In genomic region chr6:38639498-38640215, GRCh38 we compare ENCODE assay signal across 8 cellular contexts. TPM values are rescaled to one million over a fixed set of nuclear protein-coding genes. Genes with fewer than 3 reads are reported as not detected.
DNase-seq lines count a peak whose midpoint lies in the region; ATAC-seq and TF ChIP-seq lines count a peak whose summit lies in the region.

Gene BTBD9, minus strand, starts transcription at chr6:38639929.

- H3K36me3 Mint-ChIP-seq in Calu3 (ENCODE audit: insufficient read depth, unreplicated experiment) = peaks cover 20% of the 10 kb centered on the region
- H3K36me3 Mint-ChIP-seq in activated T-cell treated with anti-CD3 and anti-CD28 coated beads, Interleukin-2, amount 50 U/mL, for 4 hours (ENCODE audit: insufficient read depth) = no peaks in the 10 kb centered on the region

- no peaks in the 10 kb centered on the region for H3K36me3 ChIP-seq in PC-3 (ENCODE audit: low read depth, low read length)
- H3K36me3 ChIP-seq in esophagus squamous epithelium = no peaks in the 10 kb centered on the region

- peak within 1 kb of the TSS; percentile 47 for H3K27ac ChIP-seq in PC-3 (ENCODE audit: low read length)
- peak within 1 kb of the TSS; percentile 90 to 93 (median 91) for H3K27ac ChIP-seq in esophagus squamous epithelium

- H3F3A ChIP-seq in PC-3 (ENCODE audit: low read length, unreplicated experiment) = no peaks in the 10 kb centered on the region

- H3K9me3 Mint-ChIP-seq in Calu3 (ENCODE audit: low read depth, unreplicated experiment) = no peaks in the 10 kb centered on the region
- no peaks in the 10 kb centered on the region for H3K9me3 Mint-ChIP-seq in activated T-cell treated with anti-CD3 and anti-CD28 coated beads, Interleukin-2, amount 50 U/mL, for 4 hours

- ATAC-seq in PC-3 = peak; percentile 80
- ATAC-seq in activated T-cell treated with anti-CD3 and anti-CD28 coated beads, Interleukin-2, amount 50 U/mL, for 4 hours = peak; percentile 82 to 83

- no peaks in the 10 kb centered on the region for H4K20me1 ChIP-seq in PC-3 (ENCODE audit: low read length)

- BruUV-seq in Calu3 (replicated peaks; lab: Mats Ljungman, UMichigan) (no TSS peak), PC-3 (replicated peaks; lab: Mats Ljungman, UMichigan) (no TSS peak)

- TF ChIP-seq CTCF in Calu3 (IDR thresholded peaks at IDR 0.05; ENCODE audit: unreplicated experiment) (no peak), GM20000 (IDR thresholded peaks at IDR 0.05; ENCODE audit: extremely low read depth, missing control alignments) (no peak), PC-3 (conservative IDR thresholded peaks at IDR 0.05; ENCODE audit: low read depth, low read length) (no peak), esophagus squamous epithelium (IDR thresholded peaks at IDR 0.05) (peak in 1 of 6 experiments; percentile 4)

- DNase-seq in Calu3 (peak; percentile 83), GM20000 (ENCODE audit: low spot score) (peak; percentile 89), HT-29 (ENCODE audit: low spot score) (peak; percentile 78), PC-3 (peak; percentile 83), esophagus squamous epithelium (lab: John Stamatoyannopoulos, UW) (peak; percentile 30), myocyte (ENCODE audit: low read depth) (peak; percentile 83)
- DNase-seq in activated T-cell treated with anti-CD3 and anti-CD28 coated beads, Interleukin-2, amount 50 U/mL, for 4 hours = peak; percentile 68
- peak; percentile 58 for DNase-seq in stimulated activated CD8-positive, alpha-beta memory T cell treated with anti-CD3 and anti-CD28 coated beads, Interleukin-7, amount 100 ng/mL, for 48 hours (ENCODE audit: extremely low read depth in 1 of 2, low read depth in 1 of 2)

- peak within 1 kb of the TSS; percentile 76 for H3K9ac ChIP-seq in PC-3 (ENCODE audit: low read length)

- CTCF ChIA-PET in Calu3 (lab: Charles Lee) (interaction anchor here (0.6 to 1.0 kb wide), 6 partner anchors 11 to 857 kb away, joined by 3 to 6 read pairs (median 4); no protein-coding TSS in a partner anchor), PC-3 (lab: Charles Lee) (no interaction called here)

- H3K9me2 ChIP-seq in PC-3 (replicated peaks; ENCODE audit: low read length) = no peaks in the 10 kb centered on the region

- H3K27ac Mint-ChIP-seq in Calu3 (ENCODE audit: unreplicated experiment) = peak within 1 kb of the TSS; percentile 68

- H3K27me3 Mint-ChIP-seq in Calu3 (ENCODE audit: unreplicated experiment) = no peaks in the 10 kb centered on the region
- H3K27me3 Mint-ChIP-seq in activated T-cell treated with anti-CD3 and anti-CD28 coated beads, Interleukin-2, amount 50 U/mL, for 4 hours (ENCODE audit: low read depth) = no peaks in the 10 kb centered on the region

- no peaks in the 10 kb centered on the region for H3K9me3 ChIP-seq in PC-3 (ENCODE audit: low read length)
- H3K9me3 ChIP-seq in esophagus squamous epithelium = no peaks in the 10 kb centered on the region

- POLR2A ChIA-PET in PC-3 (lab: Charles Lee; ENCODE audit: unreplicated experiment) = interaction anchor here (0.6 kb wide), 1 partner anchor 614 kb away, joined by 12 read pairs; no protein-coding TSS in a partner anchor

- intact Hi-C loops in Calu3 (cut with micrococcal nuclease; ENCODE audit: unreplicated experiment) = no loop called here
- intact Hi-C loops in PC-3 (cut with micrococcal nuclease) = no loop called here
- intact Hi-C loops in esophagus squamous epithelium (cut with DNase I) = no loop called here

- 0 to 1% methylated on average over 6 to 23 of the region's 82 CpGs for WGBS in esophagus squamous epithelium, 2 donors

- peak within 1 kb of the TSS; percentile 88 for H3K4me2 ChIP-seq in PC-3 (ENCODE audit: low read length)

- TF ChIP-seq POLR2A in esophagus squamous epithelium (IDR thresholded peaks at IDR 0.05) = peak in 2 of 4 donors; percentile 23 to 65

- H3K4me3 ChIP-seq in PC-3 (ENCODE audit: low read length) (peak within 1 kb of the TSS; percentile 86), esophagus squamous epithelium (peak within 1 kb of the TSS; percentile 86 to 97 (median 94))

- peaks cover 39% of the 10 kb centered on the region for H3K4me1 Mint-ChIP-seq in Calu3 (ENCODE audit: low read depth, unreplicated experiment)
- H3K4me1 Mint-ChIP-seq in activated T-cell treated with anti-CD3 and anti-CD28 coated beads, Interleukin-2, amount 50 U/mL, for 4 hours (ENCODE audit: low read depth) = peaks cover 54% of the 10 kb centered on the region

- H3K27me3 ChIP-seq in PC-3 (ENCODE audit: low read length) (no peaks in the 10 kb centered on the region), esophagus squamous epithelium (no peaks in the 10 kb centered on the region)

- H3K79me2 ChIP-seq in PC-3 (ENCODE audit: low read length) = peaks cover 17% of the 10 kb centered on the region

- H3K4me1 ChIP-seq in PC-3 (ENCODE audit: insufficient read depth, low read length) = peaks cover 9% of the 10 kb centered on the region; the same call in 1 of the 2 replicates
- peaks cover 8 to 31% (median 16%) of the 10 kb centered on the region in 3 donors for H3K4me1 ChIP-seq in esophagus squamous epithelium

- H2AFZ ChIP-seq in PC-3 (ENCODE audit: low read length) = peak within 1 kb of the TSS; percentile 100

- H3K4me3 Mint-ChIP-seq in Calu3 (ENCODE audit: low read depth, unreplicated experiment) = peak within 1 kb of the TSS; percentile 80
- H3K4me3 Mint-ChIP-seq in activated T-cell treated with anti-CD3 and anti-CD28 coated beads, Interleukin-2, amount 50 U/mL, for 4 hours = peak within 1 kb of the TSS; percentile 90

RNA-seq across cellular contexts. Expression of gene BTBD9, which starts in this region (rescaled TPM):
- 19.4 and 21.8 TPM in 2 replicates for total RNA-seq in Calu3 (2022)
- 4.4 and 5.1 TPM in 2 replicates for total RNA-seq in HT-29 (2014; rRNA removed; shearing (Covaris generic))
- total RNA-seq in PC-3 (2014; rRNA removed) = 4.3 and 5.5 TPM in 2 replicates
- 10 to 100 TPM; 13.1 to 22.9 (median 15.5) TPM for total RNA-seq in activated T-cell treated with anti-CD3 and anti-CD28 coated beads, Interleukin-2, amount 50 U/mL, for 4 hours
- 10 to 100 TPM in 2 of 4 donors, 1 to 10 TPM in 2; 9.2 to 16.3 (median 11.6) TPM for total RNA-seq in esophagus squamous epithelium
- total RNA-seq in myocyte = 6.8 and 9.9 TPM in 2 replicates
- polyA plus RNA-seq in myocyte (2012) = 6.1 TPM

Comparison
In these comparisons a context has a peak if more than half of its experiments do, and no peak if none do; other contexts are left out.
1. Peak in every context shown above with its lines: DNase-seq, ATAC-seq, H3K4me3 ChIP-seq and H3K27ac ChIP-seq.
2. DNase-seq: peak in every context shown above with its lines; median percentile 89 in GM20000; 83 in Calu3; 83 in PC-3; 83 in myocyte; 78 in HT-29; 68 in activated T-cell treated with anti-CD3 and anti-CD28 coated beads, Interleukin-2, amount 50 U/mL, for 4 hours; 58 in stimulated activated CD8-positive, alpha-beta memory T cell treated with anti-CD3 and anti-CD28 coated beads, Interleukin-7, amount 100 ng/mL, for 48 hours; 30 in esophagus squamous epithelium.